7 cellular contexts compared by ENCODE assay signal in genomic region chr15:48331796-48332641, GRCh38. TPM values are rescaled to one million over a fixed set of nuclear protein-coding genes. Genes with fewer than 3 reads are reported as not detected.
DNase-seq lines count a peak whose midpoint lies in the region; TF ChIP-seq lines count a peak whose summit lies in the region.

No MANE protein-coding gene starts in this region.

- H3K4me1 ChIP-seq in iPS DF 6.9 (ENCODE audit: control insufficient read depth, insufficient read depth, low read length) (no peaks in the 10 kb centered on the region), skeletal muscle satellite cell (ENCODE audit: control insufficient read depth, insufficient read depth, low read length) (peaks cover 13% of the 10 kb centered on the region)

- peaks cover 48% of the 10 kb centered on the region for H3K4me1 Mint-ChIP-seq in T-helper 2 cell treated with Interferon-gamma antibody and Interleukin-4, amounts not matched to agents 5 μg/mL and 100 μg/mL, for 36 hours (ENCODE audit: low read depth)

- H3K9me3 Mint-ChIP-seq in T-helper 2 cell treated with Interferon-gamma antibody and Interleukin-4, amounts not matched to agents 5 μg/mL and 100 μg/mL, for 36 hours: no peaks in the 10 kb centered on the region

- peak overlapping the region; percentile 95 for H3K4me3 Mint-ChIP-seq in T-helper 2 cell treated with Interferon-gamma antibody and Interleukin-4, amounts not matched to agents 5 μg/mL and 100 μg/mL, for 36 hours

- no peaks in the 10 kb centered on the region for H3K27me3 Mint-ChIP-seq in T-helper 2 cell treated with Interferon-gamma antibody and Interleukin-4, amounts not matched to agents 5 μg/mL and 100 μg/mL, for 36 hours (ENCODE audit: low read depth)

- peak overlapping the region; percentile 98 for H3K9ac ChIP-seq in skeletal muscle satellite cell (ENCODE audit: low read depth, low read length)

- TF ChIP-seq CTCF in GM13976 (IDR thresholded peaks at IDR 0.05; ENCODE audit: borderline replicate concordance, control extremely low read depth, extremely low read depth, insufficient read depth, missing control alignments): no peak
- no peak for TF ChIP-seq CTCF in HFF-Myc (IDR thresholded peaks at IDR 0.05; ENCODE audit: low read depth, low read length, missing control alignments)
- TF ChIP-seq CTCF in astrocyte of the spinal cord (IDR thresholded peaks at IDR 0.05; ENCODE audit: low read depth, low read length): no peak

- H3K27me3 ChIP-seq in iPS DF 6.9 (ENCODE audit: control insufficient read depth, insufficient read depth, low read length) (no peaks in the 10 kb centered on the region), skeletal muscle satellite cell (ENCODE audit: control insufficient read depth, insufficient read depth, low read length) (no peaks in the 10 kb centered on the region)

- peak overlapping the region; percentile 97 for H3K4me2 ChIP-seq in skeletal muscle satellite cell (ENCODE audit: low read length)

- peak overlapping the region; percentile 96 for H3K27ac Mint-ChIP-seq in T-helper 2 cell treated with Interferon-gamma antibody and Interleukin-4, amounts not matched to agents 5 μg/mL and 100 μg/mL, for 36 hours

- peak overlapping the region; percentile 84 for H3K4me3 ChIP-seq in HFF-Myc (replicated peaks; ENCODE audit: low read depth, low read length)
- H3K4me3 ChIP-seq in astrocyte of the spinal cord (ENCODE audit: low read depth, low read length): peak overlapping the region; percentile 74
- H3K4me3 ChIP-seq in iPS DF 6.9 (ENCODE audit: low read length): peak overlapping the region; percentile 86
- H3K4me3 ChIP-seq in skeletal muscle satellite cell (ENCODE audit: low read length): peak overlapping the region; percentile 99

- no CpG with 5 or more reads among the region's 64 CpGs for WGBS in iPS DF 6.9 (ENCODE audit: insufficient coverage, insufficient read length)

- H3K9me3 ChIP-seq in iPS DF 6.9 (ENCODE audit: control insufficient read depth, insufficient read depth, low read length): no peaks in the 10 kb centered on the region
- no peaks in the 10 kb centered on the region for H3K9me3 ChIP-seq in skeletal muscle satellite cell (replicated peaks; ENCODE audit: low read length)

- in situ Hi-C loops in GM13976 (cut with MboI; ENCODE audit: low sequenced_read_pairs, unreplicated experiment): no loop called here
- in situ Hi-C loops in astrocyte of the spinal cord (cut with HindIII; ENCODE audit: low sequenced_read_pairs): no loop called here

- H3K36me3 ChIP-seq in iPS DF 6.9 (ENCODE audit: control insufficient read depth, insufficient read depth, low read length) (no peaks in the 10 kb centered on the region; the same call in 1 of the 2 replicates), skeletal muscle satellite cell (ENCODE audit: insufficient read depth, low read length) (peaks cover 14% of the 10 kb centered on the region)

- peaks cover 52% of the 10 kb centered on the region for H3K36me3 Mint-ChIP-seq in T-helper 2 cell treated with Interferon-gamma antibody and Interleukin-4, amounts not matched to agents 5 μg/mL and 100 μg/mL, for 36 hours (ENCODE audit: low read depth)

- no peak overlapping the region for H3K27ac ChIP-seq in iPS DF 6.9 (ENCODE audit: low read length)

- DNase-seq in GM13976 (ENCODE audit: low spot score) (peak; percentile 86), HFF-Myc (ENCODE audit: extremely low read depth, low read depth) (peak; percentile 38), MV-4-11 (lab: John Stamatoyannopoulos, UW) (peak; percentile 76), astrocyte of the spinal cord (ENCODE audit: low read depth, low spot score) (no peak), iPS DF 6.9 (ENCODE audit: low read depth, low spot score) (no peak)
- DNase-seq in T-helper 2 cell treated with Interferon-gamma antibody and Interleukin-4, amounts not matched to agents 5 μg/mL and 100 μg/mL, for 36 hours (ENCODE audit: low spot score): peak; percentile 59

RNA-seq across cellular contexts. Expression of gene DUT, which starts 0.8 kb away (rescaled TPM):
- 52.4 and 57.8 TPM in 2 replicates for total RNA-seq in skeletal muscle satellite cell (2012; rRNA removed)

Comparison
In these comparisons a context has a peak if more than half of its experiments do, and no peak if none do; other contexts are left out.
1. DNase-seq: peak in GM13976 (single experiment), HFF-Myc (single experiment), MV-4-11 (single experiment) and T-helper 2 cell treated with Interferon-gamma antibody and Interleukin-4, amounts not matched to agents 5 μg/mL and 100 μg/mL, for 36 hours (single experiment); none in astrocyte of the spinal cord (single experiment) and iPS DF 6.9 (single experiment).
2. Peak in every context shown above with its lines, with median percentiles within 50 percentile points of each other: H3K4me3 ChIP-seq.